ENCODE assay signal across 17 cellular contexts in the genomic region with DNA sequence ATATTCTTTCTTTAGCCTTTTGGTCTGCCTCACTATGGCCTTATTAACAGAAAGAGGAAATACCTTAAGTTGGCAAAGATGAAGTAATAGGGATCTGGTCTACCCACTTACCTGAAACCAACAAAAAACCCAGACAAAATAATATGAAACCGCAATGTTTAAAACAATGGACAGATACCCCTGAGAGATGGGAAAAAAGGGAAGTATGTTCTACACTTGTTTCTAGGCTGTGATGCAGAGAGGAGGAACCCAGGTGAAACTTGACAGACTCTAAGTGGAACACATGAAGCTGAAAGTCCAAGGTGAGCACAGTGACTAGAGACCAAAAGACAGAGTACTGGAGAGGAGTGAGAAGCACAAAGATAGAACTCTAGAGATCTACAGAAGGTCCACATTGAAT.
DNase-seq lines count a peak whose midpoint lies in the region; ATAC-seq lines count a peak whose summit lies in the region.
"Had no signal": no experiment of that assay in that cellular context is flagged by ENCODE, and none has a peak within 500 bp of the region (broad histone marks: within the 10 kb centered on the region; RNA-seq: fewer than 3 reads in every experiment).

No MANE protein-coding gene starts in this region.

- peaks cover 35% of the 10 kb centered on the region for H3K36me3 Mint-ChIP-seq in memory B cell

- DNase-seq in memory B cell (ENCODE audit: low spot score in 2 of 2) (no peak), T-helper 2 cell (no peak), OCI-M1 (lab: John Stamatoyannopoulos, UW) (no peak), NCI-H2029 treated with DMSO at 0.1 percent for 48 hours (lab: John Stamatoyannopoulos, UW) (no peak), Right ventricle myocardium inferior (ENCODE audit: missing footprints) (no peak)
- DNase-seq: activated naive CD4-positive, alpha-beta T cell treated with anti-CD3 and anti-CD28 coated beads for 36 hours; activated T-cell treated with anti-CD3 and anti-CD28 coated beads, Interleukin-2, amount 50 U/mL, for 72 hours; mammary epithelial cell; NCI-H1436; nucleus accumbens; SIG-M5; stimulated activated naive CD4-positive, alpha-beta T cell had no signal

- peak overlapping the region; percentile 18 for H3K27ac Mint-ChIP-seq in memory B cell
- H3K27ac Mint-ChIP-seq: activated naive CD4-positive, alpha-beta T cell treated with anti-CD3 and anti-CD28 coated beads for 36 hours; activated T-cell treated with anti-CD3 and anti-CD28 coated beads, Interleukin-2, amount 50 U/mL, for 72 hours had no signal

- peaks cover 5% of the 10 kb centered on the region for H3K4me1 Mint-ChIP-seq in memory B cell
- H3K4me1 Mint-ChIP-seq: CD14-positive monocyte had no signal

- intact Hi-C loops in Right ventricle myocardium inferior (cut with DNase I), result no loop called here

- ATAC-seq in GM18511 (IDR thresholded peaks at IDR 0.05; ENCODE audit: unreplicated experiment) (peak; percentile 51), GM21529 (IDR thresholded peaks at IDR 0.05; ENCODE audit: unreplicated experiment) (peak; percentile 70), HG03460 (IDR thresholded peaks at IDR 0.05; ENCODE audit: unreplicated experiment) (peak; percentile 67), memory B cell (ENCODE audit: low read depth) (peak; percentile 63), Right ventricle myocardium inferior (no peak)
- ATAC-seq: activated T-cell treated with anti-CD3 and anti-CD28 coated beads, Interleukin-2, amount 50 U/mL, for 72 hours; HCT116 had no signal

- H3K27me3 Mint-ChIP-seq in memory B cell, result no peaks in the 10 kb centered on the region

- no peak overlapping the region for H3K4me3 Mint-ChIP-seq in memory B cell
- H3K4me3 Mint-ChIP-seq: activated naive CD4-positive, alpha-beta T cell treated with anti-CD3 and anti-CD28 coated beads for 36 hours; activated T-cell treated with anti-CD3 and anti-CD28 coated beads, Interleukin-2, amount 50 U/mL, for 72 hours; CD14-positive monocyte had no signal

- H3K9me3 Mint-ChIP-seq in memory B cell, result no peaks in the 10 kb centered on the region
- H3K9me3 Mint-ChIP-seq: activated naive CD4-positive, alpha-beta T cell treated with anti-CD3 and anti-CD28 coated beads for 36 hours; activated T-cell treated with anti-CD3 and anti-CD28 coated beads, Interleukin-2, amount 50 U/mL, for 72 hours; CD14-positive monocyte had no signal
